In the genomic region with DNA sequence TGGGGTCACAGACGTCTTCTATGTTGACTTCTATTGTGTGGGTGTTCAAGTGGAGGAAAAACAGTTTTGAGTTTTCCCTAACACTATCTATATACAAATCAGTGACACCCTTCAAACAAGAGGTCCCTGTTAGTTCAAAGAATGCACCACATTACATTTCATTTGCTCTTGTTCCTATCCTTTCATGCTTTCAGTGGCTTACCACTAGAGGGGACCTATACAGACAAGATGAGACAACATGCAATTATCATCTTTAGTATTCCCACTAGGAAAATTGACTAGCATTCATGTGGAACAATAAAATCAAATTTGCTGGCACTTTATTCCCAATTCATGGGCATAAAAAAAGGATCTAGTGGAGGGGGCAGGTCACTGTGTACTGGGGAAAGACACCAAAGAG, we compare ENCODE assay signal across 28 cellular contexts. TPM values are rescaled to one million over a fixed set of nuclear protein-coding genes. Genes with fewer than 3 reads are reported as not detected.
DNase-seq lines count a peak whose midpoint lies in the region; ATAC-seq and TF ChIP-seq lines count a peak whose summit lies in the region.
"Had no signal": no experiment of that assay in that cellular context is flagged by ENCODE, and none has a peak within 500 bp of the region (broad histone marks: within the 10 kb centered on the region; RNA-seq: fewer than 3 reads in every experiment).

No MANE protein-coding gene starts in this region.

- H3K79me2 ChIP-seq in Loucy (ENCODE audit: insufficient read depth, low read length): no peaks in the 10 kb centered on the region
- H3K79me2 ChIP-seq in neural cell (replicated peaks; ENCODE audit: insufficient read depth, low read length): no peaks in the 10 kb centered on the region

- H3K27me3 Mint-ChIP-seq in natural killer cell (ENCODE audit: low read depth in 2 of 2): peaks cover 6 to 14% of the 10 kb centered on the region in 2 donors

- no peak for ATAC-seq in left lobe of liver
- ATAC-seq in natural killer cell: no peak
- ATAC-seq: gastrocnemius medialis, K562, left colon had no signal

- TF ChIP-seq RAD21 in neural cell (conservative IDR thresholded peaks at IDR 0.05): no peak

- H3K9me3 ChIP-seq in Loucy (ENCODE audit: insufficient read depth, low read depth, low read length) (no peaks in the 10 kb centered on the region), neural cell (ENCODE audit: low read length) (no peaks in the 10 kb centered on the region)
- H3K9me3 ChIP-seq: gastrocnemius medialis, Peyer's patch, sigmoid colon, testis, uterus had no signal

- H3K4me3 ChIP-seq in Loucy (ENCODE audit: low read length, poor library complexity, severe bottlenecking) (no peak overlapping the region), astrocyte of the spinal cord (ENCODE audit: low read depth, low read length) (no peak overlapping the region), neural cell (ENCODE audit: low read length) (no peak overlapping the region)
- H3K4me3 ChIP-seq: BLaER1, gastrocnemius medialis, K562, Peyer's patch, sigmoid colon, testis, uterus had no signal

- TF ChIP-seq EP300 in neural cell (conservative IDR thresholded peaks at IDR 0.05; ENCODE audit: poor library complexity, severe bottlenecking): no peak

- no peaks in the 10 kb centered on the region for H3K36me3 ChIP-seq in Loucy (ENCODE audit: insufficient read depth, low read length)
- no peaks in the 10 kb centered on the region for H3K36me3 ChIP-seq in neural cell (ENCODE audit: insufficient read depth, low read length)
- H3K36me3 ChIP-seq: BLaER1, gastrocnemius medialis, Peyer's patch, sigmoid colon, uterus had no signal

- no peak overlapping the region for H3K27ac Mint-ChIP-seq in natural killer cell
- H3K27ac Mint-ChIP-seq: memory B cell had no signal

- H3K36me3 Mint-ChIP-seq in natural killer cell: no peaks in the 10 kb centered on the region
- H3K36me3 Mint-ChIP-seq: brain, memory B cell had no signal

- H3F3A ChIP-seq in Loucy (ENCODE audit: low read depth) (no peaks in the 10 kb centered on the region), neural cell (ENCODE audit: insufficient read depth, low read length, poor library complexity, severe bottlenecking) (no peaks in the 10 kb centered on the region)

- peaks cover 6% of the 10 kb centered on the region for H3K4me1 ChIP-seq in Loucy (ENCODE audit: insufficient read depth, low read length, poor library complexity, severe bottlenecking)
- H3K4me1 ChIP-seq: BLaER1, gastrocnemius medialis, Peyer's patch, sigmoid colon, testis, uterus had no signal

- H3K4me3 Mint-ChIP-seq in natural killer cell: no peak overlapping the region
- H3K4me3 Mint-ChIP-seq: brain, memory B cell had no signal

- in situ Hi-C loops in astrocyte of the spinal cord (cut with HindIII; ENCODE audit: low sequenced_read_pairs): no loop called here

- peak; percentile 14 to 19 for DNase-seq in NCI-H2081 (lab: John Stamatoyannopoulos, UW)
- no peak for DNase-seq in NCI-H2081 treated with DMSO at 0.1 percent for 48 hours (lab: John Stamatoyannopoulos, UW)
- DNase-seq in astrocyte of the spinal cord (ENCODE audit: low read depth, low spot score): no peak
- DNase-seq in left lobe of liver (ENCODE audit: low spot score): no peak
- DNase-seq in natural killer cell: no peak
- DNase-seq in D341Med (ENCODE audit: low spot score): no peak
- DNase-seq: 8988T; activated CD4-positive, alpha-beta T cell treated with anti-CD3 and anti-CD28 coated beads, Interleukin-2, amount 50 U/mL, for 48 hours; activated CD4-positive, CD25-positive, alpha-beta regulatory T cell; activated naive CD4-positive, alpha-beta T cell treated with Interleukin-2 at 50 U/mL for 16 hours; effector CD8-positive, alpha-beta T cell; erythroblast; gastrocnemius medialis; left colon; NCI-H510A treated with DMSO at 0.1 percent for 48 hours; Peyer's patch; SIG-M5; sigmoid colon; stimulated activated naive CD4-positive, alpha-beta T cell treated with Interleukin-2 at 50 U/mL for 16 hours; SW 1271; testis; uterus had no signal

- H3K27me3 ChIP-seq in Loucy (ENCODE audit: insufficient read depth, low read length, poor library complexity, severe bottlenecking) (no peaks in the 10 kb centered on the region), neural cell (ENCODE audit: insufficient read depth, low read depth, low read length) (no peaks in the 10 kb centered on the region)
- H3K27me3 ChIP-seq: BLaER1, gastrocnemius medialis, Peyer's patch, sigmoid colon, testis, uterus had no signal

- no peak overlapping the region for H3K9ac ChIP-seq in Loucy (ENCODE audit: low read depth, low read length, poor library complexity, severe bottlenecking)
- no peak overlapping the region for H3K9ac ChIP-seq in neural cell (ENCODE audit: low read length)
- H3K9ac ChIP-seq: BLaER1 had no signal

- H3K4me2 ChIP-seq in Loucy (ENCODE audit: low read depth, low read length, poor library complexity, severe bottlenecking) (no peak overlapping the region), neural cell (ENCODE audit: low read length) (no peak overlapping the region)
- H3K4me2 ChIP-seq: BLaER1 had no signal

- H4K20me1 ChIP-seq in Loucy (ENCODE audit: insufficient read depth, low read length, poor library complexity, severe bottlenecking) (no peaks in the 10 kb centered on the region), neural cell (ENCODE audit: insufficient read depth) (no peaks in the 10 kb centered on the region)
- H4K20me1 ChIP-seq: BLaER1 had no signal

- no peaks in the 10 kb centered on the region for H3K9me3 Mint-ChIP-seq in natural killer cell
- H3K9me3 Mint-ChIP-seq: brain had no signal

- no peak overlapping the region for H3K27ac ChIP-seq in neural cell (ENCODE audit: low read length)
- H3K27ac ChIP-seq: BLaER1, gastrocnemius medialis, Peyer's patch, sigmoid colon, testis, uterus had no signal

- TF ChIP-seq CTCF in Loucy (conservative IDR thresholded peaks at IDR 0.05; ENCODE audit: low read length) (peak; percentile 48), astrocyte of the spinal cord (IDR thresholded peaks at IDR 0.05; ENCODE audit: low read depth, low read length) (peak; percentile 34), neural cell (IDR thresholded peaks at IDR 0.05; ENCODE audit: poor library complexity, severe bottlenecking) (peak; percentile 53), natural killer cell (IDR thresholded peaks at IDR 0.05) (no peak)

- H2AFZ ChIP-seq in Loucy (ENCODE audit: low read length) (no peak overlapping the region), neural cell (ENCODE audit: low read depth, low read length) (no peak overlapping the region)

- H3K4me1 Mint-ChIP-seq in natural killer cell: peaks cover 5% of the 10 kb centered on the region in 2 donors
- H3K4me1 Mint-ChIP-seq: memory B cell had no signal

- intact Hi-C loops in natural killer cell (cut with micrococcal nuclease): no loop called here

- H3K9me2 ChIP-seq in Loucy (replicated peaks; ENCODE audit: low read depth, low read length) (no peaks in the 10 kb centered on the region), neural cell (ENCODE audit: insufficient read depth, low read length) (no peaks in the 10 kb centered on the region)

TF ChIP-seq in neural cell, 6 proteins besides CTCF, POLR2A, EP300 and RAD21:
- TF ChIP-seq SMC3 (conservative IDR thresholded peaks at IDR 0.05; ENCODE audit: poor library complexity) (peak; percentile 55), TAF1 (IDR thresholded peaks at IDR 0.05; ENCODE audit: low read depth) (no peak)

RNA-seq across cellular contexts. Expression of a gene that starts 13.3 kb away (rescaled TPM):
- polyA plus RNA-seq in neural cell: 5.6 and 6.8 TPM in 2 replicates
- 22.2 and 22.9 TPM in 2 replicates for polyA minus RNA-seq in neural cell
- total RNA-seq in left lobe of liver: 3.0 TPM
- 1 to 10 TPM; 1.5 to 2.3 (median 1.6) TPM for total RNA-seq in natural killer cell
- polyA plus RNA-seq: K562 had no signal

Comparison
In these comparisons a context has a peak if more than half of its experiments do, and no peak if none do; other contexts are left out.
1. DNase-seq: peak in NCI-H2081 (2 of 2); none in NCI-H2081 treated with DMSO at 0.1 percent for 48 hours (single experiment), astrocyte of the spinal cord (single experiment), left lobe of liver (single experiment), natural killer cell (single experiment) and D341Med (single experiment).